Comparison of ENCODE assay signal across 8 cellular contexts in the genomic region with DNA sequence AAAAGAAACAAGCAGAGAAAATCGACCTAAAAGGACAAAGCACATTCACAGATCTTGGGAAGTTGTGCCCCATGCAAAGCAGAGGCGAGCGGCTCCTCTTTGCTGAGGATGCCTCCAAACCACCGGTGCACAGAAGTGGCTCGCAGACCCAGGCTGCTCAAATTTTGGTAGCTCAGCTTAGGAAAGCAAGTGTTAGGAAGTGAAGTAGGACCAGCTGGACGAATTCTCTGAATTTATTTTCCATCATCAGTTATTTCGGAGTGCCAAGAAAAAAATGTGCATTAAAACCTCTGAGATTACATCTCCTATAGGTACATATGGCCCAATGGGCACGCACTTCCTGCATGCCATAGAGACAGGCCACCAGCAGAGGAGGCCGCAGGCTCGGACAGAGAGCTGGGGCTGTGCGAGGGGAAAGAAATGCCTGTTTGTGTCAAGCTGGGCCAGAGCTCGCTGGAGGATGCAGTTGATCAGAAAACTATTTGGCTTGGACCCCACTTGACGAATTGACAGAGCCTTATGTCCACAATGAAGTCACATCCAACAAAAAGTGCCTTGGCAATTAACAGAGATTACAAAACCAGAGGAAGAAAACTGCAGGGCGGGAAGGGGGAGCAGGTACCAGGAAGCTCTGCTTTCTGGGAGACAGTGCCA.
DNase-seq lines count a peak whose midpoint lies in the region; ATAC-seq and TF ChIP-seq lines count a peak whose summit lies in the region.

No MANE protein-coding gene starts in this region.

- H3K4me3 ChIP-seq in LNCaP clone FGC (ENCODE audit: low read depth, low read length), result no peak overlapping the region
- H3K4me3 ChIP-seq in WI38 (ENCODE audit: low read depth, low read length), result no peak overlapping the region
- H3K4me3 ChIP-seq in endodermal cell (ENCODE audit: low read length), result no peak overlapping the region

- in situ Hi-C loops in GM13976 (cut with MboI; ENCODE audit: low sequenced_read_pairs, unreplicated experiment), result no loop called here

- no peak overlapping the region for H3K27ac Mint-ChIP-seq in endodermal cell
- peak overlapping the region; percentile 20 for H3K27ac Mint-ChIP-seq in stimulated activated naive B cell treated with anti-CD40 and anti-IgM and Interleukin-4, amounts not matched to agents 10 μg/mL and 1 μg/mL and 100 μg/mL, for 72 hours

- DNase-seq in A172 (ENCODE audit: low spot score) (peak; percentile 64), GM13976 (ENCODE audit: low spot score) (peak; percentile 70), LNCaP clone FGC (ENCODE audit: low read depth) (peak; percentile 26), endodermal cell (peak; percentile 90), mesenteric fat pad (ENCODE audit: low spot score) (peak; percentile 94)
- no peak for DNase-seq in stimulated activated naive B cell treated with anti-CD40 and anti-IgM and Interleukin-4, amounts not matched to agents 10 μg/mL and 1 μg/mL and 100 μg/mL, for 72 hours

- H3K36me3 Mint-ChIP-seq in endodermal cell (ENCODE audit: low read depth), result no peaks in the 10 kb centered on the region
- H3K36me3 Mint-ChIP-seq in stimulated activated naive B cell treated with anti-CD40 and anti-IgM and Interleukin-4, amounts not matched to agents 10 μg/mL and 1 μg/mL and 100 μg/mL, for 72 hours, result no peaks in the 10 kb centered on the region

- H3K9me3 Mint-ChIP-seq in endodermal cell, result no peaks in the 10 kb centered on the region
- peaks cover 0 to 1% of the 10 kb centered on the region in 2 donors for H3K9me3 Mint-ChIP-seq in stimulated activated naive B cell treated with anti-CD40 and anti-IgM and Interleukin-4, amounts not matched to agents 10 μg/mL and 1 μg/mL and 100 μg/mL, for 72 hours

- no peaks in the 10 kb centered on the region for H3K4me1 Mint-ChIP-seq in endodermal cell
- H3K4me1 Mint-ChIP-seq in stimulated activated naive B cell treated with anti-CD40 and anti-IgM and Interleukin-4, amounts not matched to agents 10 μg/mL and 1 μg/mL and 100 μg/mL, for 72 hours, result peaks cover 4 to 7% of the 10 kb centered on the region in 2 donors

- no peaks in the 10 kb centered on the region for H3K9me3 ChIP-seq in endodermal cell (ENCODE audit: control insufficient read depth, low read length)

- H3K27ac ChIP-seq in endodermal cell (ENCODE audit: low read depth, low read length), result no peak overlapping the region

- H3K36me3 ChIP-seq in endodermal cell (ENCODE audit: control insufficient read depth, insufficient read depth, low read length), result no peaks in the 10 kb centered on the region

- peaks cover 6% of the 10 kb centered on the region for H3K27me3 Mint-ChIP-seq in endodermal cell (ENCODE audit: insufficient read depth)
- peaks cover 5 to 17% of the 10 kb centered on the region in 2 donors for H3K27me3 Mint-ChIP-seq in stimulated activated naive B cell treated with anti-CD40 and anti-IgM and Interleukin-4, amounts not matched to agents 10 μg/mL and 1 μg/mL and 100 μg/mL, for 72 hours

- H3K9ac ChIP-seq in endodermal cell (ENCODE audit: extremely low read depth, low read length, poor library complexity, severe bottlenecking), result no peak overlapping the region

- no peaks in the 10 kb centered on the region for H3K27me3 ChIP-seq in endodermal cell (ENCODE audit: control insufficient read depth, insufficient read depth, low read length, poor library complexity, severe bottlenecking)

- no peaks in the 10 kb centered on the region for H3K4me1 ChIP-seq in endodermal cell (ENCODE audit: control insufficient read depth, insufficient read depth, low read length)

- TF ChIP-seq CTCF in GM13976 (IDR thresholded peaks at IDR 0.05; ENCODE audit: borderline replicate concordance, control extremely low read depth, extremely low read depth, insufficient read depth, missing control alignments) (peak; percentile 55), LNCaP clone FGC (IDR thresholded peaks at IDR 0.05; ENCODE audit: control insufficient read depth, extremely low read depth, insufficient read depth) (peak; percentile 91), WI38 (IDR thresholded peaks at IDR 0.05; ENCODE audit: low read depth, low read length) (peak; percentile 64), endodermal cell (conservative IDR thresholded peaks at IDR 0.05) (peak; percentile 93)

- ATAC-seq in stimulated activated naive B cell treated with anti-CD40 and anti-IgM and Interleukin-4, amounts not matched to agents 10 μg/mL and 1 μg/mL and 100 μg/mL, for 72 hours (replicated peaks), result peak in 1 of 2 donors; percentile 97
- ATAC-seq in HG03432 (IDR thresholded peaks at IDR 0.05; ENCODE audit: unreplicated experiment), result no peak

- H3K4me3 Mint-ChIP-seq in endodermal cell, result no peak overlapping the region
- no peak overlapping the region for H3K4me3 Mint-ChIP-seq in stimulated activated naive B cell treated with anti-CD40 and anti-IgM and Interleukin-4, amounts not matched to agents 10 μg/mL and 1 μg/mL and 100 μg/mL, for 72 hours

- WGBS in endodermal cell (ENCODE audit: insufficient coverage in 1 of 2, insufficient read length in 1 of 2), 2 experiments, result 17 to 41% methylated on average over 10 to 14 of the region's 14 CpGs
